2 cellular contexts compared by ENCODE assay signal in the genomic region with DNA sequence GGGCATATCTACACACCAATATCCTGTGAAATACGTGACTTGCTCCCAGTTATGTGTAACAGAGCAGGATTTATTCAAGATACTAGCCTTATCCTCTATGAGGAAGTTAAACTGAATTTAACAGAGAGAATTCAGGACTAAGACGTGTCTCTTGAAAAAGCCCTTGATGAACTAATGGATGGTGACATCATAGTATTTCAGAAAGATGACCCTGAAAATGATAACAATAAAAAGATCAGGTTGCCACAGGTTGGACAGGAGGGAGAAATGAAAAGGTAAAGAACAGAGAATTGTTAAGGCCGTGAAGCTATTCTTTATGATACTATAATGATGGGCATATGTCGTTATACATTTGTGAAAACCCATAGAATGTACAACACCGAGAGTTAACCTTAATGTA.
TF ChIP-seq lines count a peak whose summit lies in the region.

No MANE protein-coding gene starts in this region.

TF ChIP-seq in HepG2, 621 proteins besides CTCF, POLR2A, EP300 and RAD21:
- TF ChIP-seq ATF7 (IDR thresholded peaks at IDR 0.05), result peak; percentile 69
- TF ChIP-seq ATF7 (CRISPR knock-in tag; IDR thresholded peaks at IDR 0.05), result no peak
- TF ChIP-seq TBX3 (IDR thresholded peaks at IDR 0.05; ENCODE audit: borderline replicate concordance), result no peak

TF ChIP-seq in H1, 55 proteins besides CTCF, POLR2A, EP300 and RAD21:
- TF ChIP-seq JUND (IDR thresholded peaks at IDR 0.05; ENCODE audit: low read length) (no peak), SIN3A (conservative IDR thresholded peaks at IDR 0.05 in 1 of 2, IDR thresholded peaks at IDR 0.05 in 1 of 2; ENCODE audit: low read depth in 1 of 2, low read length in 2 of 2) (no peak), CTBP2 (IDR thresholded peaks at IDR 0.05; ENCODE audit: borderline replicate concordance, insufficient read depth, insufficient read length, low read length) (no peak), SP1 (IDR thresholded peaks at IDR 0.05; ENCODE audit: low read depth, low read length) (no peak), JUN (IDR thresholded peaks at IDR 0.05; ENCODE audit: low read depth, low read length) (no peak), ZNF274 (IDR thresholded peaks at IDR 0.05; ENCODE audit: borderline replicate concordance, extremely low read depth, low read length) (no peak), SRF (IDR thresholded peaks at IDR 0.05; ENCODE audit: low read depth, low read length) (no peak), KDM4A (IDR thresholded peaks at IDR 0.05; ENCODE audit: low read depth, low read length, severe bottlenecking) (no peak), BRCA1 (IDR thresholded peaks at IDR 0.05; ENCODE audit: low read depth, low read length) (no peak), TBP (IDR thresholded peaks at IDR 0.05; ENCODE audit: low read depth, low read length) (no peak), TEAD4 (IDR thresholded peaks at IDR 0.05; ENCODE audit: low read depth, low read length) (no peak), POLR2AphosphoS5 (IDR thresholded peaks at IDR 0.05; ENCODE audit: low read depth, low read length) (no peak), CBX8 (IDR thresholded peaks at IDR 0.05; ENCODE audit: borderline replicate concordance, low read depth, low read length) (no peak), CBX5 (IDR thresholded peaks at IDR 0.05; ENCODE audit: low read depth, low read length) (no peak), PHF8 (conservative IDR thresholded peaks at IDR 0.05; ENCODE audit: low read depth, low read length) (no peak), RBBP5 (IDR thresholded peaks at IDR 0.05; ENCODE audit: borderline replicate concordance, low read depth, low read length) (no peak), RNF2 (IDR thresholded peaks at IDR 0.05; ENCODE audit: borderline replicate concordance, low read depth, low read length, missing control alignments, poor library complexity, severe bottlenecking) (no peak), CHD1 (IDR thresholded peaks at IDR 0.05; ENCODE audit: low read depth, low read length) (no peak), E2F6 (IDR thresholded peaks at IDR 0.05) (no peak)
